27 cellular contexts compared by ENCODE assay signal in genomic region chr12:107986183-107986582, GRCh38.
"Had no signal": no experiment of that assay in that cellular context is flagged by ENCODE, and none has a peak within 500 bp of the region (broad histone marks: within the 10 kb centered on the region; RNA-seq: fewer than 3 reads in every experiment).

No MANE protein-coding gene starts in this region.

- H3K9me3 Mint-ChIP-seq: dendritic cell treated with granulocyte-macrophage colony-stimulating factor and Interleukin-4, amounts not matched to agents 40 ng/mL and 50 ng/mL, for 4 days; effector memory CD8-positive, alpha-beta T cell had no signal

- H3K4me3 ChIP-seq: colonic mucosa, coronary artery, dorsolateral prefrontal cortex, esophagus squamous epithelium, gastrocnemius medialis, gastroesophageal sphincter, heart left ventricle, heart right ventricle had no signal

- H3K4me1 ChIP-seq: colonic mucosa, esophagus squamous epithelium, foreskin keratinocyte, gastrocnemius medialis, gastroesophageal sphincter, heart left ventricle, heart right ventricle had no signal

- FAIRE-seq: colon, endometrium, endothelial cell of umbilical vein, frontal cortex had no signal

- DNase-seq: colonic mucosa; cortex of kidney; dermis blood vessel endothelial cell; dorsolateral prefrontal cortex; effector CD4-positive, alpha-beta T cell; effector CD8-positive, alpha-beta T cell; effector memory CD4-positive, alpha-beta T cell; effector memory CD8-positive, alpha-beta T cell; erythroblast; esophagus squamous epithelium; foreskin fibroblast; foreskin keratinocyte; foreskin melanocyte; gastrocnemius medialis; glutamatergic neuron; head of caudate nucleus; heart left ventricle; heart right ventricle had no signal

- H3K27ac ChIP-seq: colonic mucosa, coronary artery, dorsolateral prefrontal cortex, epithelial cell of prostate, esophagus squamous epithelium, foreskin keratinocyte, gastrocnemius medialis, gastroesophageal sphincter, heart left ventricle, heart right ventricle had no signal

- H3K36me3 ChIP-seq: colonic mucosa, esophagus squamous epithelium, gastrocnemius medialis, gastroesophageal sphincter, heart left ventricle, heart right ventricle had no signal

- H3K4me3 Mint-ChIP-seq: dendritic cell treated with granulocyte-macrophage colony-stimulating factor and Interleukin-4, amounts not matched to agents 40 ng/mL and 50 ng/mL, for 4 days; effector memory CD8-positive, alpha-beta T cell had no signal

- ATAC-seq: effector memory CD8-positive, alpha-beta T cell; esophagus mucosa; foreskin keratinocyte; gastrocnemius medialis; gastroesophageal sphincter; heart left ventricle; heart right ventricle had no signal

- H3K9me3 ChIP-seq: colonic mucosa, esophagus squamous epithelium, gastrocnemius medialis, gastroesophageal sphincter, heart left ventricle, heart right ventricle had no signal

- H3K27ac Mint-ChIP-seq: dendritic cell treated with granulocyte-macrophage colony-stimulating factor and Interleukin-4, amounts not matched to agents 40 ng/mL and 50 ng/mL, for 4 days; effector memory CD8-positive, alpha-beta T cell had no signal

- H3K27me3 ChIP-seq: colonic mucosa, gastrocnemius medialis, gastroesophageal sphincter had no signal
